ENCODE assay signal across 1 cellular context in genomic region chr18:59911600-59911999, GRCh38.
TF ChIP-seq lines count a peak whose summit lies in the region.

No MANE protein-coding gene starts in this region.

TF ChIP-seq in H1, 55 proteins besides CTCF, POLR2A, EP300 and RAD21:
- TF ChIP-seq CEBPB (IDR thresholded peaks at IDR 0.05; ENCODE audit: low read depth, low read length), result 0 out of 2 replicates have a peak, but pooled peaks have one; percentile 7
- no peak for TF ChIP-seq SIX5 (IDR thresholded peaks at IDR 0.05; ENCODE audit: low read depth, low read length)
